ENCODE assay signal across 17 cellular contexts in genomic region chr12:64304571-64304970, GRCh38.
"Had no signal": no experiment of that assay in that cellular context is flagged by ENCODE, and none has a peak within 500 bp of the region (broad histone marks: within the 10 kb centered on the region; RNA-seq: fewer than 3 reads in every experiment).

No MANE protein-coding gene starts in this region.

- H3K36me3 Mint-ChIP-seq: activated naive CD4-positive, alpha-beta T cell treated with anti-CD3 and anti-CD28 coated beads, Interleukin-2, amount 10 ng/mL, durations not matched to agents 7 days and 5 days; mesothelial cell of epicardium; naive thymus-derived CD8-positive, alpha-beta T cell had no signal

- H3K4me3 Mint-ChIP-seq: activated naive CD4-positive, alpha-beta T cell treated with anti-CD3 and anti-CD28 coated beads, Interleukin-2, amount 10 ng/mL, durations not matched to agents 7 days and 5 days; mesothelial cell of epicardium; naive thymus-derived CD8-positive, alpha-beta T cell; stimulated activated naive CD8-positive, alpha-beta T cell treated with anti-CD3 and anti-CD28 coated beads, Interleukin-15, Interleukin-2, amounts not matched to agents 100 ng/mL and 50 ng/mL, for 24 hours had no signal

- H3K9me3 ChIP-seq: left lung, right lobe of liver, tibial artery had no signal

- DNase-seq: activated CD4-positive, alpha-beta T cell treated with anti-CD3 and anti-CD28 coated beads, Interleukin-2, amount 50 U/mL, for 4 hours; activated effector memory CD4-positive, alpha-beta T cell treated with Interleukin-2 at 50 U/mL for 16 hours; activated naive CD4-positive, alpha-beta T cell treated with anti-CD3 and anti-CD28 coated beads, Interleukin-2, amount 10 ng/mL, durations not matched to agents 7 days and 5 days; activated T-cell treated with anti-CD3 and anti-CD28 coated beads, Interleukin-2, amount 50 U/mL, for 48 hours; foreskin fibroblast; left lung; naive thymus-derived CD8-positive, alpha-beta T cell; right lobe of liver; stimulated activated CD4-positive, alpha-beta T cell treated with anti-CD3 and anti-CD28 coated beads, Interleukin-1b, Interleukin-23, amount 100 ng/mL, for 48 hours; substantia nigra; T-helper 9 cell; tibial artery had no signal

- H3K4me3 ChIP-seq: cardiac muscle cell, left lung, right lobe of liver, skin epidermis, tibial artery had no signal

- H3K79me2 ChIP-seq: parathyroid adenoma had no signal

- H3K27me3 ChIP-seq: cardiac muscle cell, left lung, right lobe of liver had no signal

- H3K4me1 Mint-ChIP-seq: activated naive CD4-positive, alpha-beta T cell treated with anti-CD3 and anti-CD28 coated beads, Interleukin-2, amount 10 ng/mL, durations not matched to agents 7 days and 5 days; mesothelial cell of epicardium; naive thymus-derived CD8-positive, alpha-beta T cell had no signal

- H3K36me3 ChIP-seq: cardiac muscle cell, left lung, right lobe of liver, tibial artery had no signal

- H3K4me1 ChIP-seq: left lung, parathyroid adenoma, right lobe of liver, tibial artery had no signal

- H3K27ac Mint-ChIP-seq: activated naive CD4-positive, alpha-beta T cell treated with anti-CD3 and anti-CD28 coated beads, Interleukin-2, amount 10 ng/mL, durations not matched to agents 7 days and 5 days; mesothelial cell of epicardium; naive thymus-derived CD8-positive, alpha-beta T cell; stimulated activated naive CD8-positive, alpha-beta T cell treated with anti-CD3 and anti-CD28 coated beads, Interleukin-15, Interleukin-2, amounts not matched to agents 100 ng/mL and 50 ng/mL, for 24 hours had no signal

- H3K9me3 Mint-ChIP-seq: activated naive CD4-positive, alpha-beta T cell treated with anti-CD3 and anti-CD28 coated beads, Interleukin-2, amount 10 ng/mL, durations not matched to agents 7 days and 5 days; stimulated activated naive CD8-positive, alpha-beta T cell treated with anti-CD3 and anti-CD28 coated beads, Interleukin-15, Interleukin-2, amounts not matched to agents 100 ng/mL and 50 ng/mL, for 24 hours had no signal

- H3K27ac ChIP-seq: cardiac muscle cell, left lung, parathyroid adenoma, right lobe of liver, skin epidermis, tibial artery had no signal

- ATAC-seq: left lung; naive thymus-derived CD8-positive, alpha-beta T cell; right lobe of liver had no signal

- H2AFZ ChIP-seq: parathyroid adenoma had no signal
